In the genomic region with DNA sequence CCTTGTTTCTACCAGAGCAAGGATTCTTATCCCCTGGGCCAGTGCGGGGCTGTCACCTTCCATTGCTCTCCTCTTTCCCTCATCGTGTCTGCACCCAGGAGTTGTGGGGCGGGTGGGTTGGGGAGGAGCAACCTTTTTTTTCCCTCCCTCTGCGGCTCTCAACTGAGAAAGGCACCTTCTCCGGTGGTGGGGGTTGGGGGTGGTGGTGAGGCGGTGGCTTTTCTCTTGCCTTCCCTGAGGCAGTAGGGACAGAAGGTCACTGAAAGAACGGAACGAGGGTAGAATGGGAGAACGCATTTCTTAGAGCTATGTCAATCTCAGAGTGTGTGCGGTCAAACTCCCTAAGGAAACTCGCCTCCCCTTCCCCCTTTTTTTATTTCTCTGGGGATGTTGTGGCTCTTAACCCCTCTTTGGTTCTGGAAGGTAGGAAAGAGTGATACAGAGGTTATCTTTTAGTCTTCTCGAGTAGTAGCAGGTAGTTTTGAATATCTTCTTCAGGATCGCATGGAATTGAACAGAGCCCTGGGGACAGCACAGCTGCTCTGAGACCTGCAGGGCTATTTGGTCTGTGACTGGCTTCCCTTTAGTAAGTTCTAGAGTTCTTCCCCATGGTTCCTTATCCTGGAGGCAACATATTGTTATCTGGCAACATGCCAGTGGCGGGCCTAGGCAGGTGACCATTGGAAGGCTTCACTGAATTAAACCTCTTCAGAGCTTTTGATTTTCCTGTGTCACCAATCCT, we compare ENCODE assay signal across 8 cellular contexts. TPM values are rescaled to one million over a fixed set of nuclear protein-coding genes. Genes with fewer than 3 reads are reported as not detected.
A peak's percentile ranks its signal among the peaks of the same experiment; 100 is the strongest.
DNase-seq lines count a peak whose midpoint lies in the region; ATAC-seq, FAIRE-seq and TF ChIP-seq lines count a peak whose summit lies in the region.

No MANE protein-coding gene starts in this region.

- H3K9me3 ChIP-seq in BE2C = no peaks in the 10 kb centered on the region
- H3K9me3 ChIP-seq in neutrophil = no peaks in the 10 kb centered on the region
- no peaks in the 10 kb centered on the region for H3K9me3 ChIP-seq in tibial nerve

- CTCF ChIA-PET in HEK293T (lab: Yijun Ruan, JAX) = no interaction called here

- ATAC-seq in HG03025 (IDR thresholded peaks at IDR 0.05; ENCODE audit: low FRiP score, unreplicated experiment) = no peak

- H3K4me1 ChIP-seq in BE2C (peaks cover 12% of the 10 kb centered on the region; the same call in 1 of the 2 replicates), neutrophil (ENCODE audit: control insufficient read depth in 1 of 2, insufficient read depth in 1 of 2, low read depth in 1 of 2, low read length in 1 of 2) (peaks cover 42 to 52% of the 10 kb centered on the region in 2 experiments), tibial nerve (peaks cover 0 to 58% (median 29%) of the 10 kb centered on the region in 4 donors)

- peak overlapping the region; percentile 97 for H3K4me3 ChIP-seq in BE2C (ENCODE audit: low read depth, low read length)
- H3K4me3 ChIP-seq in foreskin fibroblast (ENCODE audit: low read depth in 1 of 2, low read length in 2 of 2) = peak overlapping the region; percentile 93 to 100
- peak overlapping the region; percentile 86 to 94 for H3K4me3 ChIP-seq in neutrophil (ENCODE audit: low read depth in 1 of 2, low read length in 1 of 2)
- H3K4me3 ChIP-seq in tibial nerve = peak overlapping the region; percentile 92 to 98 (median 97)

- TF ChIP-seq EP300 in tibial nerve (IDR thresholded peaks at IDR 0.05) = peak in 1 of 2 donors; percentile 35

- H3K27ac ChIP-seq in neutrophil (peak overlapping the region; percentile 93), tibial nerve (peak overlapping the region; percentile 97 to 100 (median 100))

- POLR2A ChIA-PET in HEK293T (lab: Yijun Ruan, JAX) = interaction anchor here (1.4 to 3.8 kb wide), 7 partner anchors 8 to 87 kb away, joined by 5 to 22 read pairs (median 7); a partner anchor contains a TSS

- TF ChIP-seq CTCF in BE2C (IDR thresholded peaks at IDR 0.05; ENCODE audit: low read depth, low read length) = no peak
- TF ChIP-seq CTCF in foreskin fibroblast (IDR thresholded peaks at IDR 0.05; ENCODE audit: low read depth, low read length) = no peak
- no peak for TF ChIP-seq CTCF in neutrophil (IDR thresholded peaks at IDR 0.05)
- no peak for TF ChIP-seq CTCF in tibial nerve (IDR thresholded peaks at IDR 0.05)

- WGBS in tibial nerve, 2 donors = 1 to 3% methylated on average over 13 to 14 of the region's 14 CpGs

- FAIRE-seq in RCC 7860 (lab: Jason Lieb, UNC) = no peak

- H3K27me3 ChIP-seq in BE2C (no peaks in the 10 kb centered on the region), neutrophil (no peaks in the 10 kb centered on the region), tibial nerve (no peaks in the 10 kb centered on the region)

- H3K36me3 ChIP-seq in BE2C = peaks cover 13% of the 10 kb centered on the region
- H3K36me3 ChIP-seq in neutrophil = no peaks in the 10 kb centered on the region
- no peaks in the 10 kb centered on the region for H3K36me3 ChIP-seq in tibial nerve

- no peak for TF ChIP-seq POLR2A in tibial nerve (IDR thresholded peaks at IDR 0.05)

- DNase-seq in BE2C (peak; percentile 50), HEK293T (ENCODE audit: extremely low spot score) (peak; percentile 48), RCC 7860 (ENCODE audit: low spot score) (peak; percentile 42), foreskin fibroblast (peak in 1 of 2 donors; percentile 46), tibial nerve (ENCODE audit: low spot score in 2 of 2) (peak in 1 of 2 donors; percentile 54)
- peak; percentile 37 for DNase-seq in activated effector memory CD4-positive, alpha-beta T cell treated with Interleukin-2 at 50 U/mL for 16 hours

TF ChIP-seq in HEK293T, 16 proteins besides CTCF, POLR2A, EP300 and RAD21:
- TF ChIP-seq FOXM1 (IDR thresholded peaks at IDR 0.05; ENCODE audit: borderline replicate concordance) (no peak), ZNF384 (IDR thresholded peaks at IDR 0.05) (no peak), BHLHE40 (IDR thresholded peaks at IDR 0.05; ENCODE audit: borderline replicate concordance) (no peak), L3MBTL2 (conservative IDR thresholded peaks at IDR 0.05) (no peak), LEF1 (IDR thresholded peaks at IDR 0.05; ENCODE audit: borderline replicate concordance) (no peak), SUZ12 (IDR thresholded peaks at IDR 0.05) (no peak), NFRKB (IDR thresholded peaks at IDR 0.05) (no peak), FOXA1 (IDR thresholded peaks at IDR 0.05) (no peak), ARNT (IDR thresholded peaks at IDR 0.05) (no peak), FOXK2 (IDR thresholded peaks at IDR 0.05) (no peak), CTBP1 (IDR thresholded peaks at IDR 0.05; ENCODE audit: borderline replicate concordance) (no peak), HDGF (IDR thresholded peaks at IDR 0.05; ENCODE audit: borderline replicate concordance) (no peak), ELF4 (IDR thresholded peaks at IDR 0.05) (no peak), TARDBP (IDR thresholded peaks at IDR 0.05) (no peak), SP1 (IDR thresholded peaks at IDR 0.05) (no peak)
- TF ChIP-seq, protein P1, sequence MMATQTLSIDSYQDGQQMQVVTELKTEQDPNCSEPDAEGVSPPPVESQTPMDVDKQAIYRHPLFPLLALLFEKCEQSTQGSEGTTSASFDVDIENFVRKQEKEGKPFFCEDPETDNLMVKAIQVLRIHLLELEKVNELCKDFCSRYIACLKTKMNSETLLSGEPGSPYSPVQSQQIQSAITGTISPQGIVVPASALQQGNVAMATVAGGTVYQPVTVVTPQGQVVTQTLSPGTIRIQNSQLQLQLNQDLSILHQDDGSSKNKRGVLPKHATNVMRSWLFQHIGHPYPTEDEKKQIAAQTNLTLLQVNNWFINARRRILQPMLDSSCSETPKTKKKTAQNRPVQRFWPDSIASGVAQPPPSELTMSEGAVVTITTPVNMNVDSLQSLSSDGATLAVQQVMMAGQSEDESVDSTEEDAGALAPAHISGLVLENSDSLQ (IDR thresholded peaks at IDR 0.05) = no peak
TF ChIP-seq in HEK293T: peak in this region for 0.

RNA-seq across cellular contexts. Expression of a gene that starts 1.0 kb away (rescaled TPM):
- polyA plus RNA-seq in BE2C (2012; ENCODE audit: insufficient read depth, insufficient read length, low read depth) = 94.1 TPM
- total RNA-seq in tibial nerve = 100 to 1,000 TPM; 188 to 245 (median 209) TPM

RNA-seq across cellular contexts. Expression of a gene that starts 55.3 kb away (rescaled TPM):
- polyA plus RNA-seq in BE2C (2012; ENCODE audit: insufficient read depth, insufficient read length, low read depth) = 28.6 TPM
- 10 to 100 TPM; 31.2 to 38.5 (median 33.5) TPM for total RNA-seq in tibial nerve
